ENCODE assay signal across 21 cellular contexts in the genomic region with DNA sequence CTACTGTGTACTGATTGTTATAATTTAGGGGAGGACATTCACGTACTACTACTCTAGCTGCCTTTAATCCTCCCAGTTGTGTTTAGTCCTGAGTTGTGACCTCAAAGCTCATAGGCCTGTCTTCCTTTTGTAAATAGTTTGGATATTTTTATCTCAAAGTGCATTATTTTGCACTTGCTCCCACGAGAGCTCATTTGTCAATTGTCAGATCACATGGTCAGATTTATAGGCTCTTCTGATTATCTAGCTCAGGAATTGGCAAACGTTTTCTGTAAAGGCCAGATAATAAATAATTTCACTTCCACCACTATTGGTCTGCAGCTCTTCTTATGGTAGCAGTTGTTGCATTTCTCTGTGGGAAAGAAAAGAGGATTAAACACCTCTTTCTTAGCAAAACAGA. TPM values are rescaled to one million over a fixed set of nuclear protein-coding genes. Genes with fewer than 3 reads are reported as not detected.
DNase-seq lines count a peak whose midpoint lies in the region; ATAC-seq and TF ChIP-seq lines count a peak whose summit lies in the region.
"Had no signal": no experiment of that assay in that cellular context is flagged by ENCODE, and none has a peak within 500 bp of the region (broad histone marks: within the 10 kb centered on the region; RNA-seq: fewer than 3 reads in every experiment).

No MANE protein-coding gene starts in this region.

- peak overlapping the region; percentile 50 for H3K4me2 ChIP-seq in DOHH2 (ENCODE audit: low read length)
- H3K4me2 ChIP-seq: BLaER1 had no signal

- no peaks in the 10 kb centered on the region for H3K36me3 Mint-ChIP-seq in progenitor cell of endocrine pancreas (ENCODE audit: insufficient read depth)
- H3K36me3 Mint-ChIP-seq in activated CD8-positive, alpha-beta T cell treated with anti-CD3 and anti-CD28 coated beads, Interleukin-2, amount 10 ng/mL, durations not matched to agents 7 days and 5 days (ENCODE audit: low read depth), result no peaks in the 10 kb centered on the region
- no peaks in the 10 kb centered on the region for H3K36me3 Mint-ChIP-seq in activated CD4-positive, alpha-beta T cell treated with anti-CD3 and anti-CD28 coated beads, Interleukin-2, amount 10 ng/mL, durations not matched to agents 7 days and 5 days (ENCODE audit: low read depth)
- H3K36me3 Mint-ChIP-seq: CD4-positive, CD25-positive, alpha-beta regulatory T cell; CD8-positive, alpha-beta T cell had no signal

- H3K27ac ChIP-seq in DOHH2 (ENCODE audit: low read depth, low read length) (peak overlapping the region; percentile 6), VCaP (peak overlapping the region; percentile 36), caudate nucleus (ENCODE audit: low read depth, low read length) (no peak overlapping the region)
- H3K27ac ChIP-seq: 22Rv1, BLaER1, C4-2B had no signal

- TF ChIP-seq CTCF in DOHH2 (IDR thresholded peaks at IDR 0.05; ENCODE audit: low read depth, low read length, poor library complexity, severe bottlenecking) (no peak), VCaP (conservative IDR thresholded peaks at IDR 0.05) (no peak), fibroblast of the aortic adventitia (IDR thresholded peaks at IDR 0.05; ENCODE audit: insufficient read depth, low read length) (no peak), progenitor cell of endocrine pancreas (IDR thresholded peaks at IDR 0.05; ENCODE audit: unreplicated experiment) (no peak)

- no peak for ATAC-seq in GM21528 (IDR thresholded peaks at IDR 0.05; ENCODE audit: low FRiP score, unreplicated experiment)
- no peak for ATAC-seq in activated CD8-positive, alpha-beta T cell treated with anti-CD3 and anti-CD28 coated beads, Interleukin-2, amount 10 ng/mL, durations not matched to agents 7 days and 5 days
- ATAC-seq: CD8-positive, alpha-beta T cell had no signal

- no peaks in the 10 kb centered on the region for H4K20me1 ChIP-seq in DOHH2 (ENCODE audit: control insufficient read depth, insufficient read depth, low read depth, low read length)
- H4K20me1 ChIP-seq: BLaER1 had no signal

- no peaks in the 10 kb centered on the region for H3K9me2 ChIP-seq in DOHH2 (replicated peaks; ENCODE audit: control insufficient read depth, low read length)

- H3K27me3 Mint-ChIP-seq in progenitor cell of endocrine pancreas, result no peaks in the 10 kb centered on the region
- peaks cover 5% of the 10 kb centered on the region for H3K27me3 Mint-ChIP-seq in activated CD8-positive, alpha-beta T cell treated with anti-CD3 and anti-CD28 coated beads, Interleukin-2, amount 10 ng/mL, durations not matched to agents 7 days and 5 days (ENCODE audit: low read depth)
- H3K27me3 Mint-ChIP-seq in activated CD4-positive, alpha-beta T cell treated with anti-CD3 and anti-CD28 coated beads, Interleukin-2, amount 10 ng/mL, durations not matched to agents 7 days and 5 days, result peaks cover 5% of the 10 kb centered on the region

- no peaks in the 10 kb centered on the region for H3K79me2 ChIP-seq in DOHH2 (ENCODE audit: control insufficient read depth, low read length)

- H3K4me1 Mint-ChIP-seq in progenitor cell of endocrine pancreas (ENCODE audit: low read depth), result peaks cover 26% of the 10 kb centered on the region
- no peaks in the 10 kb centered on the region for H3K4me1 Mint-ChIP-seq in activated CD8-positive, alpha-beta T cell treated with anti-CD3 and anti-CD28 coated beads, Interleukin-2, amount 10 ng/mL, durations not matched to agents 7 days and 5 days (ENCODE audit: low read depth)
- no peaks in the 10 kb centered on the region for H3K4me1 Mint-ChIP-seq in activated CD4-positive, alpha-beta T cell treated with anti-CD3 and anti-CD28 coated beads, Interleukin-2, amount 10 ng/mL, durations not matched to agents 7 days and 5 days
- H3K4me1 Mint-ChIP-seq: B cell had no signal

- H3K9me3 ChIP-seq in DOHH2 (ENCODE audit: control insufficient read depth, insufficient read depth, low read length), result no peaks in the 10 kb centered on the region
- H3K9me3 ChIP-seq: BLaER1, Caco-2, HAP-1 had no signal

- POLR2A ChIA-PET in activated CD8-positive, alpha-beta T cell treated with anti-CD3 and anti-CD28 coated beads, Interleukin-2, amount 10 ng/mL, durations not matched to agents 7 days and 5 days (lab: Charles Lee), result no interaction called here
- POLR2A ChIA-PET in activated CD4-positive, alpha-beta T cell treated with anti-CD3 and anti-CD28 coated beads, Interleukin-2, amount 10 ng/mL, durations not matched to agents 7 days and 5 days (lab: Charles Lee), result no interaction called here

- peaks cover 7% of the 10 kb centered on the region for H3F3A ChIP-seq in DOHH2 (ENCODE audit: control insufficient read depth, insufficient read depth)

- no peaks in the 10 kb centered on the region for H3K27me3 ChIP-seq in DOHH2 (ENCODE audit: control insufficient read depth, low read length)
- H3K27me3 ChIP-seq: BLaER1 had no signal

- no peaks in the 10 kb centered on the region for H3K9me3 Mint-ChIP-seq in progenitor cell of endocrine pancreas (ENCODE audit: low read depth)
- no peaks in the 10 kb centered on the region for H3K9me3 Mint-ChIP-seq in activated CD8-positive, alpha-beta T cell treated with anti-CD3 and anti-CD28 coated beads, Interleukin-2, amount 10 ng/mL, durations not matched to agents 7 days and 5 days (ENCODE audit: insufficient read depth)
- no peaks in the 10 kb centered on the region for H3K9me3 Mint-ChIP-seq in activated CD4-positive, alpha-beta T cell treated with anti-CD3 and anti-CD28 coated beads, Interleukin-2, amount 10 ng/mL, durations not matched to agents 7 days and 5 days
- H3K9me3 Mint-ChIP-seq: CD8-positive, alpha-beta T cell; HFFc6 had no signal

- H3K4me3 ChIP-seq in DOHH2 (ENCODE audit: low read length) (peak overlapping the region; percentile 1), fibroblast of the aortic adventitia (ENCODE audit: low read depth, low read length) (no peak overlapping the region)
- H3K4me3 ChIP-seq: BLaER1, HAP-1 had no signal

- CTCF ChIA-PET in activated CD8-positive, alpha-beta T cell treated with anti-CD3 and anti-CD28 coated beads, Interleukin-2, amount 10 ng/mL, durations not matched to agents 7 days and 5 days (lab: Charles Lee), result no interaction called here
- CTCF ChIA-PET in activated CD4-positive, alpha-beta T cell treated with anti-CD3 and anti-CD28 coated beads, Interleukin-2, amount 10 ng/mL, durations not matched to agents 7 days and 5 days (lab: Charles Lee), result interaction anchor here (1.3 kb wide), 1 partner anchor 11 kb away, joined by 5 read pairs; no protein-coding TSS in a partner anchor

- H3K4me1 ChIP-seq in DOHH2 (ENCODE audit: control insufficient read depth, low read length), result peaks cover 64% of the 10 kb centered on the region
- H3K4me1 ChIP-seq: BLaER1, Caco-2 had no signal

- DNase-seq in fibroblast of the aortic adventitia (ENCODE audit: low read depth), result peak; percentile 10
- DNase-seq in progenitor cell of endocrine pancreas (ENCODE audit: low spot score, unreplicated experiment), result no peak
- DNase-seq in caudate nucleus (lab: John Stamatoyannopoulos, UW), result no peak
- DNase-seq in activated CD8-positive, alpha-beta T cell treated with anti-CD3 and anti-CD28 coated beads, Interleukin-2, amount 10 ng/mL, durations not matched to agents 7 days and 5 days, result no peak
- no peak for DNase-seq in activated CD4-positive, alpha-beta T cell treated with anti-CD3 and anti-CD28 coated beads, Interleukin-2, amount 10 ng/mL, durations not matched to agents 7 days and 5 days
- DNase-seq: Caco-2; CD4-positive, CD25-positive, alpha-beta regulatory T cell; CD8-positive, alpha-beta T cell; DMS153; DND-41; GF-D8; GOT3; HFFc6 had no signal

- no peak overlapping the region for H3K4me3 Mint-ChIP-seq in progenitor cell of endocrine pancreas (ENCODE audit: low read depth)
- H3K4me3 Mint-ChIP-seq in activated CD8-positive, alpha-beta T cell treated with anti-CD3 and anti-CD28 coated beads, Interleukin-2, amount 10 ng/mL, durations not matched to agents 7 days and 5 days, result no peak overlapping the region
- no peak overlapping the region for H3K4me3 Mint-ChIP-seq in activated CD4-positive, alpha-beta T cell treated with anti-CD3 and anti-CD28 coated beads, Interleukin-2, amount 10 ng/mL, durations not matched to agents 7 days and 5 days
- H3K4me3 Mint-ChIP-seq: B cell; CD4-positive, CD25-positive, alpha-beta regulatory T cell; CD8-positive, alpha-beta T cell; HFFc6 had no signal

- no peaks in the 10 kb centered on the region for H3K36me3 ChIP-seq in DOHH2 (ENCODE audit: control insufficient read depth, low read length)
- H3K36me3 ChIP-seq: BLaER1, HAP-1 had no signal

- peak overlapping the region; percentile 49 for H3K27ac Mint-ChIP-seq in progenitor cell of endocrine pancreas
- no peak overlapping the region for H3K27ac Mint-ChIP-seq in activated CD8-positive, alpha-beta T cell treated with anti-CD3 and anti-CD28 coated beads, Interleukin-2, amount 10 ng/mL, durations not matched to agents 7 days and 5 days
- H3K27ac Mint-ChIP-seq in activated CD4-positive, alpha-beta T cell treated with anti-CD3 and anti-CD28 coated beads, Interleukin-2, amount 10 ng/mL, durations not matched to agents 7 days and 5 days, result no peak overlapping the region
- H3K27ac Mint-ChIP-seq: B cell; CD4-positive, CD25-positive, alpha-beta regulatory T cell; CD8-positive, alpha-beta T cell; HFFc6 had no signal

RNA-seq across cellular contexts. Expression of gene SLC30A4, which starts 14.4 kb away (rescaled TPM):
- total RNA-seq in fibroblast of the aortic adventitia (ENCODE audit: low replicate concordance), result 15.3 and 18.0 TPM in 2 replicates
- total RNA-seq in progenitor cell of endocrine pancreas, result 6.7 and 7.7 TPM in 2 replicates
- total RNA-seq in activated CD8-positive, alpha-beta T cell treated with anti-CD3 and anti-CD28 coated beads, Interleukin-2, amount 10 ng/mL, durations not matched to agents 7 days and 5 days, result 1 to 10 TPM; 2.1 to 2.3 TPM
- total RNA-seq in activated CD4-positive, alpha-beta T cell treated with anti-CD3 and anti-CD28 coated beads, Interleukin-2, amount 10 ng/mL, durations not matched to agents 7 days and 5 days, result 1 to 10 TPM; 3.5 to 4.3 TPM

RNA-seq across cellular contexts. Expression of gene BLOC1S6, which starts 50.2 kb away (rescaled TPM):
- total RNA-seq in fibroblast of the aortic adventitia (ENCODE audit: low replicate concordance) (105 and 107 TPM in 2 replicates), progenitor cell of endocrine pancreas (45.8 and 50.8 TPM in 2 replicates)
- total RNA-seq in activated CD8-positive, alpha-beta T cell treated with anti-CD3 and anti-CD28 coated beads, Interleukin-2, amount 10 ng/mL, durations not matched to agents 7 days and 5 days, result 10 to 100 TPM; 32.9 to 35.2 TPM
- total RNA-seq in activated CD4-positive, alpha-beta T cell treated with anti-CD3 and anti-CD28 coated beads, Interleukin-2, amount 10 ng/mL, durations not matched to agents 7 days and 5 days, result 10 to 100 TPM; 28.9 to 29.3 TPM
